ENCODE assay signal across 8 cellular contexts in genomic region chr13:32316030-32316344, GRCh38. TPM values are rescaled to one million over a fixed set of nuclear protein-coding genes. Genes with fewer than 3 reads are reported as not detected.
DNase-seq lines count a peak whose midpoint lies in the region; ATAC-seq and TF ChIP-seq lines count a peak whose summit lies in the region.

No MANE protein-coding gene starts in this region.

- H3K27ac ChIP-seq in AG04450 (ENCODE audit: low read depth, low read length) (peak overlapping the region; percentile 96), VCaP (peak overlapping the region; percentile 76)

- no peak for TF ChIP-seq CTCF in AG04450 (IDR thresholded peaks at IDR 0.05; ENCODE audit: low read depth, low read length)
- TF ChIP-seq CTCF in VCaP (conservative IDR thresholded peaks at IDR 0.05): no peak

- ATAC-seq in GM19025 (IDR thresholded peaks at IDR 0.05; ENCODE audit: low read depth, unreplicated experiment): peak; percentile 45
- peak; percentile 30 for ATAC-seq in HG03097 (IDR thresholded peaks at IDR 0.05; ENCODE audit: low FRiP score, unreplicated experiment)
- no peak for ATAC-seq in left ventricle myocardium superior
- ATAC-seq in stimulated activated memory B cell treated with anti-CD40 and anti-IgM and Interleukin-4, amounts not matched to agents 10 μg/mL and 1 μg/mL and 100 μg/mL, for 72 hours: peak; percentile 54
- ATAC-seq in sciatic nerve: no peak

- no peaks in the 10 kb centered on the region for H3K9me3 Mint-ChIP-seq in stimulated activated memory B cell treated with anti-CD40 and anti-IgM and Interleukin-4, amounts not matched to agents 10 μg/mL and 1 μg/mL and 100 μg/mL, for 72 hours

- no peak for DNase-seq in AG04450 (ENCODE audit: low read depth, low spot score)
- DNase-seq in left ventricle myocardium superior: peak; percentile 38
- no peak for DNase-seq in sciatic nerve (ENCODE audit: low spot score)
- DNase-seq in AG08395 (ENCODE audit: low spot score): no peak

- H3K4me3 ChIP-seq in AG04450 (ENCODE audit: low read depth, low read length): peak overlapping the region; percentile 82

- intact Hi-C loops in left ventricle myocardium superior (cut with micrococcal nuclease): loop anchor here (10.0 kb wide), 1 partner anchor 491 kb away; no protein-coding TSS in a partner anchor
- intact Hi-C loops in sciatic nerve (cut with DNase I): no loop called here

- H3K4me1 Mint-ChIP-seq in stimulated activated memory B cell treated with anti-CD40 and anti-IgM and Interleukin-4, amounts not matched to agents 10 μg/mL and 1 μg/mL and 100 μg/mL, for 72 hours: peaks cover 6% of the 10 kb centered on the region

- H3K4me3 Mint-ChIP-seq in stimulated activated memory B cell treated with anti-CD40 and anti-IgM and Interleukin-4, amounts not matched to agents 10 μg/mL and 1 μg/mL and 100 μg/mL, for 72 hours: peak overlapping the region; percentile 94

- CTCF ChIA-PET in AG04450 (lab: Charles Lee): interaction anchor here (1.2 to 2.6 kb wide), 3 partner anchors 9 to 406 kb away, joined by 3 to 12 read pairs (median 5); no protein-coding TSS in a partner anchor

- peaks cover 12% of the 10 kb centered on the region for H3K36me3 Mint-ChIP-seq in stimulated activated memory B cell treated with anti-CD40 and anti-IgM and Interleukin-4, amounts not matched to agents 10 μg/mL and 1 μg/mL and 100 μg/mL, for 72 hours

- peak overlapping the region; percentile 99 for H3K27ac Mint-ChIP-seq in stimulated activated memory B cell treated with anti-CD40 and anti-IgM and Interleukin-4, amounts not matched to agents 10 μg/mL and 1 μg/mL and 100 μg/mL, for 72 hours

- H3K27me3 Mint-ChIP-seq in stimulated activated memory B cell treated with anti-CD40 and anti-IgM and Interleukin-4, amounts not matched to agents 10 μg/mL and 1 μg/mL and 100 μg/mL, for 72 hours: no peaks in the 10 kb centered on the region

- no peaks in the 10 kb centered on the region for H3K27me3 ChIP-seq in AG04450 (ENCODE audit: control insufficient read depth, insufficient read depth, low read length)

- no peaks in the 10 kb centered on the region; the same call in 1 of the 2 replicates for H3K9me3 ChIP-seq in AG04450 (ENCODE audit: control insufficient read depth, insufficient read depth, low read length)

- POLR2A ChIA-PET in AG04450 (lab: Yijun Ruan, JAX): interaction anchor here (1.2 kb wide), 1 partner anchor 19 kb away, joined by 3 read pairs; no protein-coding TSS in a partner anchor

RNA-seq across cellular contexts. Expression of gene BRCA2, which starts 0.7 kb away (rescaled TPM):
- polyA plus RNA-seq in AG04450 (2011; rRNA removed): 0.63 and 0.92 TPM in 2 replicates
- 1.0 and 2.5 TPM in 2 replicates for polyA minus RNA-seq in AG04450 (2011; rRNA and poly(A)+ RNA removed)
- 0.64 TPM for total RNA-seq in left ventricle myocardium superior
- 3.6 TPM for total RNA-seq in sciatic nerve

RNA-seq across cellular contexts. Expression of gene ZAR1L, which starts 0.8 kb away (rescaled TPM):
- not detected in 2 replicates for polyA plus RNA-seq in AG04450 (2011; rRNA removed)
- not detected in 2 replicates for polyA minus RNA-seq in AG04450 (2011; rRNA and poly(A)+ RNA removed)
- total RNA-seq in left ventricle myocardium superior: not detected
- total RNA-seq in sciatic nerve: not detected

Comparison
In these comparisons a context has a peak if more than half of its experiments do, and no peak if none do; other contexts are left out.
1. ATAC-seq: peak in GM19025 (single experiment), HG03097 (single experiment) and stimulated activated memory B cell treated with anti-CD40 and anti-IgM and Interleukin-4, amounts not matched to agents 10 μg/mL and 1 μg/mL and 100 μg/mL, for 72 hours (single experiment); none in left ventricle myocardium superior (single experiment) and sciatic nerve (single experiment).